ENCODE assay signal across 1 cellular context in genomic region chr5:55307383-55308253, GRCh38.
A peak's percentile ranks its signal among the peaks of the same experiment; 100 is the strongest.
TF ChIP-seq lines count a peak whose summit lies in the region.

TSS of gene DHX29 (minus strand) at chr5:55307694. CDS start at chr5:55307573, 121 bp downstream.
TSS of gene MTREX (plus strand) at chr5:55307989. CDS start at chr5:55308014, 25 bp downstream.

TF ChIP-seq in K562, 482 proteins besides CTCF, POLR2A, EP300 and RAD21 (continued from another document and continues in another):
- TF ChIP-seq, protein P1, sequence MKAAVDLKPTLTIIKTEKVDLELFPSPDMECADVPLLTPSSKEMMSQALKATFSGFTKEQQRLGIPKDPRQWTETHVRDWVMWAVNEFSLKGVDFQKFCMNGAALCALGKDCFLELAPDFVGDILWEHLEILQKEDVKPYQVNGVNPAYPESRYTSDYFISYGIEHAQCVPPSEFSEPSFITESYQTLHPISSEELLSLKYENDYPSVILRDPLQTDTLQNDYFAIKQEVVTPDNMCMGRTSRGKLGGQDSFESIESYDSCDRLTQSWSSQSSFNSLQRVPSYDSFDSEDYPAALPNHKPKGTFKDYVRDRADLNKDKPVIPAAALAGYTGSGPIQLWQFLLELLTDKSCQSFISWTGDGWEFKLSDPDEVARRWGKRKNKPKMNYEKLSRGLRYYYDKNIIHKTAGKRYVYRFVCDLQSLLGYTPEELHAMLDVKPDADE (conservative IDR thresholded peaks at IDR 0.05; ENCODE audit: control insufficient read depth, low read depth, low read length), result peak; percentile 26; the same call in 1 of the 2 replicates
- TF ChIP-seq RNF2 (IDR thresholded peaks at IDR 0.05), result peak; percentile 28; the same call in 1 of the 2 replicates
- no peak for TF ChIP-seq RFX1 (IDR thresholded peaks at IDR 0.05)
- no peak for TF ChIP-seq ID3 (CRISPR knock-in tag; IDR thresholded peaks at IDR 0.05)
- TF ChIP-seq ID3 (tag; IDR thresholded peaks at IDR 0.05), result no peak
- TF ChIP-seq FOXM1 (IDR thresholded peaks at IDR 0.05; ENCODE audit: low read depth), result peak; percentile 68; the same call in 1 of the 2 replicates
- TF ChIP-seq FOXM1 (CRISPR knock-in tag; IDR thresholded peaks at IDR 0.05; ENCODE audit: low read depth), result no peak
- peak; percentile 68; the same call in 1 of the 2 replicates for TF ChIP-seq DMBX1 (CRISPR knock-in tag; IDR thresholded peaks at IDR 0.05; ENCODE audit: borderline replicate concordance)
- TF ChIP-seq NCOA1 (IDR thresholded peaks at IDR 0.05; ENCODE audit: low read depth), result 0 out of 2 replicates have a peak, but pooled peaks have one; percentile 29
- no peak for TF ChIP-seq TARDBP (IDR thresholded peaks at IDR 0.05)
- TF ChIP-seq CREBBP (IDR thresholded peaks at IDR 0.05; ENCODE audit: low read depth, low read length), result no peak
- peak; percentile 81 to 98 (median 95) for TF ChIP-seq YY1 (IDR thresholded peaks at IDR 0.05; ENCODE audit: borderline replicate concordance in 1 of 3, control insufficient read depth in 1 of 3, extremely low read depth in 1 of 3, insufficient read depth in 3 of 3, insufficient read length in 1 of 3, insufficient replicate concordance in 2 of 3, low read depth in 1 of 3, low read length in 2 of 3)
- no peak for TF ChIP-seq ZNF655 (CRISPR knock-in tag; IDR thresholded peaks at IDR 0.05)
- no peak for TF ChIP-seq IFI16 (CRISPR knock-in tag; IDR thresholded peaks at IDR 0.05)
- no peak for TF ChIP-seq SAFB (IDR thresholded peaks at IDR 0.05; ENCODE audit: borderline replicate concordance, low read depth, low read length)
- peak; percentile 97 for TF ChIP-seq L3MBTL2 (IDR thresholded peaks at IDR 0.05)
- TF ChIP-seq ZFP36 (IDR thresholded peaks at IDR 0.05; ENCODE audit: low read depth, low read length, partially characterized antibody), result no peak
- no peak for TF ChIP-seq ZNF165 (CRISPR knock-in tag; IDR thresholded peaks at IDR 0.05; ENCODE audit: borderline replicate concordance)
- TF ChIP-seq NCOR1 (IDR thresholded peaks at IDR 0.05), result no peak
- TF ChIP-seq ATF7 (IDR thresholded peaks at IDR 0.05), result peak; percentile 95
- no peak for TF ChIP-seq NFIX (CRISPR knock-in tag; IDR thresholded peaks at IDR 0.05; ENCODE audit: low read depth)
- no peak for TF ChIP-seq NFXL1 (CRISPR knock-in tag; IDR thresholded peaks at IDR 0.05)
- TF ChIP-seq, protein P2, sequence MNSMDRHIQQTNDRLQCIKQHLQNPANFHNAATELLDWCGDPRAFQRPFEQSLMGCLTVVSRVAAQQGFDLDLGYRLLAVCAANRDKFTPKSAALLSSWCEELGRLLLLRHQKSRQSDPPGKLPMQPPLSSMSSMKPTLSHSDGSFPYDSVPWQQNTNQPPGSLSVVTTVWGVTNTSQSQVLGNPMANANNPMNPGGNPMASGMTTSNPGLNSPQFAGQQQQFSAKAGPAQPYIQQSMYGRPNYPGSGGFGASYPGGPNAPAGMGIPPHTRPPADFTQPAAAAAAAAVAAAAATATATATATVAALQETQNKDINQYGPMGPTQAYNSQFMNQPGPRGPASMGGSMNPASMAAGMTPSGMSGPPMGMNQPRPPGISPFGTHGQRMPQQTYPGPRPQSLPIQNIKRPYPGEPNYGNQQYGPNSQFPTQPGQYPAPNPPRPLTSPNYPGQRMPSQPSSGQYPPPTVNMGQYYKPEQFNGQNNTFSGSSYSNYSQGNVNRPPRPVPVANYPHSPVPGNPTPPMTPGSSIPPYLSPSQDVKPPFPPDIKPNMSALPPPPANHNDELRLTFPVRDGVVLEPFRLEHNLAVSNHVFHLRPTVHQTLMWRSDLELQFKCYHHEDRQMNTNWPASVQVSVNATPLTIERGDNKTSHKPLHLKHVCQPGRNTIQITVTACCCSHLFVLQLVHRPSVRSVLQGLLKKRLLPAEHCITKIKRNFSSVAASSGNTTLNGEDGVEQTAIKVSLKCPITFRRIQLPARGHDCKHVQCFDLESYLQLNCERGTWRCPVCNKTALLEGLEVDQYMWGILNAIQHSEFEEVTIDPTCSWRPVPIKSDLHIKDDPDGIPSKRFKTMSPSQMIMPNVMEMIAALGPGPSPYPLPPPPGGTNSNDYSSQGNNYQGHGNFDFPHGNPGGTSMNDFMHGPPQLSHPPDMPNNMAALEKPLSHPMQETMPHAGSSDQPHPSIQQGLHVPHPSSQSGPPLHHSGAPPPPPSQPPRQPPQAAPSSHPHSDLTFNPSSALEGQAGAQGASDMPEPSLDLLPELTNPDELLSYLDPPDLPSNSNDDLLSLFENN (IDR thresholded peaks at IDR 0.05; ENCODE audit: low read depth in 2 of 2, low read length in 2 of 2), result peak in 1 of 2 experiments; percentile 65; a peak in 2 of 4 replicates
- TF ChIP-seq TAF9B (IDR thresholded peaks at IDR 0.05; ENCODE audit: partially characterized antibody), result peak; percentile 90
- TF ChIP-seq ZNF584 (CRISPR knock-in tag; IDR thresholded peaks at IDR 0.05; ENCODE audit: low read depth), result 0 out of 2 replicates have a peak, but pooled peaks have one; percentile 72
- no peak for TF ChIP-seq THRA (IDR thresholded peaks at IDR 0.05)
- TF ChIP-seq TRIM25 (IDR thresholded peaks at IDR 0.05; ENCODE audit: borderline replicate concordance), result no peak
- TF ChIP-seq GABPB1 (CRISPR knock-in tag; IDR thresholded peaks at IDR 0.05), result peak; percentile 62; the same call in 1 of the 2 replicates
- TF ChIP-seq SRF (CRISPR knock-in tag; IDR thresholded peaks at IDR 0.05), result peak in 1 of 2 experiments; percentile 22; a peak in 2 of 4 replicates
- TF ChIP-seq MAFF (IDR thresholded peaks at IDR 0.05; ENCODE audit: low read length), result no peak
- TF ChIP-seq ZNF76 (CRISPR knock-in tag; IDR thresholded peaks at IDR 0.05; ENCODE audit: borderline replicate concordance), result no peak
- no peak for TF ChIP-seq BRCA1 (IDR thresholded peaks at IDR 0.05)
- no peak for TF ChIP-seq BRCA1 (CRISPR knock-in tag; IDR thresholded peaks at IDR 0.05)
- TF ChIP-seq ZFP30 (CRISPR knock-in tag; IDR thresholded peaks at IDR 0.05; ENCODE audit: borderline replicate concordance), result no peak
- TF ChIP-seq, protein P3, sequence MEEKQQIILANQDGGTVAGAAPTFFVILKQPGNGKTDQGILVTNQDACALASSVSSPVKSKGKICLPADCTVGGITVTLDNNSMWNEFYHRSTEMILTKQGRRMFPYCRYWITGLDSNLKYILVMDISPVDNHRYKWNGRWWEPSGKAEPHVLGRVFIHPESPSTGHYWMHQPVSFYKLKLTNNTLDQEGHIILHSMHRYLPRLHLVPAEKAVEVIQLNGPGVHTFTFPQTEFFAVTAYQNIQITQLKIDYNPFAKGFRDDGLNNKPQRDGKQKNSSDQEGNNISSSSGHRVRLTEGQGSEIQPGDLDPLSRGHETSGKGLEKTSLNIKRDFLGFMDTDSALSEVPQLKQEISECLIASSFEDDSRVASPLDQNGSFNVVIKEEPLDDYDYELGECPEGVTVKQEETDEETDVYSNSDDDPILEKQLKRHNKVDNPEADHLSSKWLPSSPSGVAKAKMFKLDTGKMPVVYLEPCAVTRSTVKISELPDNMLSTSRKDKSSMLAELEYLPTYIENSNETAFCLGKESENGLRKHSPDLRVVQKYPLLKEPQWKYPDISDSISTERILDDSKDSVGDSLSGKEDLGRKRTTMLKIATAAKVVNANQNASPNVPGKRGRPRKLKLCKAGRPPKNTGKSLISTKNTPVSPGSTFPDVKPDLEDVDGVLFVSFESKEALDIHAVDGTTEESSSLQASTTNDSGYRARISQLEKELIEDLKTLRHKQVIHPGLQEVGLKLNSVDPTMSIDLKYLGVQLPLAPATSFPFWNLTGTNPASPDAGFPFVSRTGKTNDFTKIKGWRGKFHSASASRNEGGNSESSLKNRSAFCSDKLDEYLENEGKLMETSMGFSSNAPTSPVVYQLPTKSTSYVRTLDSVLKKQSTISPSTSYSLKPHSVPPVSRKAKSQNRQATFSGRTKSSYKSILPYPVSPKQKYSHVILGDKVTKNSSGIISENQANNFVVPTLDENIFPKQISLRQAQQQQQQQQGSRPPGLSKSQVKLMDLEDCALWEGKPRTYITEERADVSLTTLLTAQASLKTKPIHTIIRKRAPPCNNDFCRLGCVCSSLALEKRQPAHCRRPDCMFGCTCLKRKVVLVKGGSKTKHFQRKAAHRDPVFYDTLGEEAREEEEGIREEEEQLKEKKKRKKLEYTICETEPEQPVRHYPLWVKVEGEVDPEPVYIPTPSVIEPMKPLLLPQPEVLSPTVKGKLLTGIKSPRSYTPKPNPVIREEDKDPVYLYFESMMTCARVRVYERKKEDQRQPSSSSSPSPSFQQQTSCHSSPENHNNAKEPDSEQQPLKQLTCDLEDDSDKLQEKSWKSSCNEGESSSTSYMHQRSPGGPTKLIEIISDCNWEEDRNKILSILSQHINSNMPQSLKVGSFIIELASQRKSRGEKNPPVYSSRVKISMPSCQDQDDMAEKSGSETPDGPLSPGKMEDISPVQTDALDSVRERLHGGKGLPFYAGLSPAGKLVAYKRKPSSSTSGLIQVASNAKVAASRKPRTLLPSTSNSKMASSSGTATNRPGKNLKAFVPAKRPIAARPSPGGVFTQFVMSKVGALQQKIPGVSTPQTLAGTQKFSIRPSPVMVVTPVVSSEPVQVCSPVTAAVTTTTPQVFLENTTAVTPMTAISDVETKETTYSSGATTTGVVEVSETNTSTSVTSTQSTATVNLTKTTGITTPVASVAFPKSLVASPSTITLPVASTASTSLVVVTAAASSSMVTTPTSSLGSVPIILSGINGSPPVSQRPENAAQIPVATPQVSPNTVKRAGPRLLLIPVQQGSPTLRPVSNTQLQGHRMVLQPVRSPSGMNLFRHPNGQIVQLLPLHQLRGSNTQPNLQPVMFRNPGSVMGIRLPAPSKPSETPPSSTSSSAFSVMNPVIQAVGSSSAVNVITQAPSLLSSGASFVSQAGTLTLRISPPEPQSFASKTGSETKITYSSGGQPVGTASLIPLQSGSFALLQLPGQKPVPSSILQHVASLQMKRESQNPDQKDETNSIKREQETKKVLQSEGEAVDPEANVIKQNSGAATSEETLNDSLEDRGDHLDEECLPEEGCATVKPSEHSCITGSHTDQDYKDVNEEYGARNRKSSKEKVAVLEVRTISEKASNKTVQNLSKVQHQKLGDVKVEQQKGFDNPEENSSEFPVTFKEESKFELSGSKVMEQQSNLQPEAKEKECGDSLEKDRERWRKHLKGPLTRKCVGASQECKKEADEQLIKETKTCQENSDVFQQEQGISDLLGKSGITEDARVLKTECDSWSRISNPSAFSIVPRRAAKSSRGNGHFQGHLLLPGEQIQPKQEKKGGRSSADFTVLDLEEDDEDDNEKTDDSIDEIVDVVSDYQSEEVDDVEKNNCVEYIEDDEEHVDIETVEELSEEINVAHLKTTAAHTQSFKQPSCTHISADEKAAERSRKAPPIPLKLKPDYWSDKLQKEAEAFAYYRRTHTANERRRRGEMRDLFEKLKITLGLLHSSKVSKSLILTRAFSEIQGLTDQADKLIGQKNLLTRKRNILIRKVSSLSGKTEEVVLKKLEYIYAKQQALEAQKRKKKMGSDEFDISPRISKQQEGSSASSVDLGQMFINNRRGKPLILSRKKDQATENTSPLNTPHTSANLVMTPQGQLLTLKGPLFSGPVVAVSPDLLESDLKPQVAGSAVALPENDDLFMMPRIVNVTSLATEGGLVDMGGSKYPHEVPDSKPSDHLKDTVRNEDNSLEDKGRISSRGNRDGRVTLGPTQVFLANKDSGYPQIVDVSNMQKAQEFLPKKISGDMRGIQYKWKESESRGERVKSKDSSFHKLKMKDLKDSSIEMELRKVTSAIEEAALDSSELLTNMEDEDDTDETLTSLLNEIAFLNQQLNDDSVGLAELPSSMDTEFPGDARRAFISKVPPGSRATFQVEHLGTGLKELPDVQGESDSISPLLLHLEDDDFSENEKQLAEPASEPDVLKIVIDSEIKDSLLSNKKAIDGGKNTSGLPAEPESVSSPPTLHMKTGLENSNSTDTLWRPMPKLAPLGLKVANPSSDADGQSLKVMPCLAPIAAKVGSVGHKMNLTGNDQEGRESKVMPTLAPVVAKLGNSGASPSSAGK (IDR thresholded peaks at IDR 0.05), result peak; percentile 95
- TF ChIP-seq GMEB1 (CRISPR knock-in tag; IDR thresholded peaks at IDR 0.05), result no peak
